In genomic region chr3:25895031-25895430, GRCh38 we compare ENCODE assay signal across 23 cellular contexts.
"Had no signal": no experiment of that assay in that cellular context is flagged by ENCODE, and none has a peak within 500 bp of the region (broad histone marks: within the 10 kb centered on the region; RNA-seq: fewer than 3 reads in every experiment).

No MANE protein-coding gene starts in this region.

- H3K27me3 Mint-ChIP-seq: IgD-negative memory B cell had no signal

- H3K36me3 ChIP-seq: SJCRH30 had no signal

- H3K4me1 Mint-ChIP-seq: IgD-negative memory B cell had no signal

- H3K4me3 Mint-ChIP-seq: IgD-negative memory B cell had no signal

- H3K36me3 Mint-ChIP-seq: IgD-negative memory B cell had no signal

- FAIRE-seq: HepG2, K562 had no signal

- H3K27ac Mint-ChIP-seq: IgD-negative memory B cell had no signal

- H3K4me1 ChIP-seq: SJCRH30 had no signal

- ATAC-seq: HepG2, K562, Panc1, PC-3, Right ventricle myocardium inferior, SK-N-SH treated with all-trans-retinoic acid at 6 μM for 48 hours had no signal

- H3K4me3 ChIP-seq: K562, SJCRH30 had no signal

- H3K27ac ChIP-seq: SJCRH30 had no signal

- H3K9me3 Mint-ChIP-seq: IgD-negative memory B cell had no signal

- H3K9me3 ChIP-seq: SJCRH30 had no signal

- H3K27me3 ChIP-seq: SJCRH30 had no signal

- DNase-seq: MM.1S; NCI-H1092 treated with DMSO at 0.1 percent for 48 hours; NCI-H1417; NCI-H1436 treated with DMSO at 0.1 percent for 48 hours; NCI-H1694; NCI-H187 treated with DMSO at 0.1 percent for 48 hours; NCI-H2029 treated with DMSO at 0.1 percent for 48 hours; NCI-H2171 treated with DMSO at 0.1 percent for 48 hours; NCI-H345; NCI-H446 treated with DMSO at 0.1 percent for 48 hours; NCI-H510A treated with DMSO at 0.1 percent for 48 hours; NCI-H526 treated with DMSO at 0.1 percent for 48 hours; NCI-H748 treated with DMSO at 0.1 percent for 48 hours; NK-92 treated with Interleukin-12 subunit alpha and Interleukin-12 subunit beta, amount 100 ng/mL, for 24 hours; SHP77 treated with DMSO at 0.1 percent for 48 hours; SJCRH30 had no signal
